9 cellular contexts compared by ENCODE assay signal in the genomic region with DNA sequence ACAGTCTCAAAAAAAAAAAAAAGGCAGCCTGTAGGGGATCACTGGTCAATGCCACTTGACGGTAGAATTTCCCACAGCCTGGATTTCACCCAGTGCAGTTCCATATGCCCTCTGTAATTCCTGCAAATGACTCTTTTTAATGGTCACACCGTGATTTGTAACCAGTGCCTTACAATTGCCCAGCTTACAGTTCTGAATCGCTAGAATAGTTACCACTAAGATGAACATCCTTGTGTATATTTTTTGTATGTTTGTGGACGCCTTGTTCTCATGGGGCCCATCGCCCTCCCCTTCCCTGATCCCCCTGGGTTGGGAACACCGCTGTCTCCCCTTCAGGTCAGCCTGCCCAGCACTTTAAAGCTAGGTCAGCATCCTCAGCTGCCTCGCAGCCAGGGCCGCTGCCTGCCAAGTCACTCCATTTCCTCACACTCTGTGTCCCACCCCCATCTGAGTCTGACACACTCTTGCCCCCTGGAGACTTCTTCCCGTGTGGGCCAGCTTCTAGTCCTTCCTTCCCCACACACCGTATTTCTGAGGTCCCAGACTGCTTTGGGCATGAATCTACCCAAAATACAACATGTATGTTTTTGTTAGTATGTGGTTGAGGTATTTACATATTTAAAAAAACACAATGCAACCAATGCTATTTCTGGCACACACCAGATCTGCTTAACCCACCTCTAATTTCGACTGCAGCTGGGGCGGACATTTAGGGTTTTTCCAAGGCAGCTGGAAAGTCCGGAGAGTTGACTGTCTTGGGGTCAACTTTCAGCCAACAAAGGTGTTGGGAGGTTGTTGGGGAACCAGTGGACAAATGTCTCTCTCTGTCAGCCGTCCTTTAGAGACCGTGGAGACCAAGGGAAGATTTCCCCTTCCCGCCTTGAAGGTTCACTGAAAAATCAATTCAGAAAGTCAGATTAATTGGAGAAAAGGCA.
DNase-seq lines count a peak whose midpoint lies in the region; ATAC-seq lines count a peak whose summit lies in the region.
"Had no signal": no experiment of that assay in that cellular context is flagged by ENCODE, and none has a peak within 500 bp of the region (broad histone marks: within the 10 kb centered on the region; RNA-seq: fewer than 3 reads in every experiment).

No MANE protein-coding gene starts in this region.

- peaks cover 11 to 19% of the 10 kb centered on the region in 2 donors for H3K4me1 Mint-ChIP-seq in stimulated activated naive B cell treated with anti-CD40 and anti-IgM and Interleukin-4, amounts not matched to agents 10 μg/mL and 1 μg/mL and 100 μg/mL, for 72 hours

- no peaks in the 10 kb centered on the region for H3K27me3 Mint-ChIP-seq in stimulated activated naive B cell treated with anti-CD40 and anti-IgM and Interleukin-4, amounts not matched to agents 10 μg/mL and 1 μg/mL and 100 μg/mL, for 72 hours

- H3K27me3 ChIP-seq in Karpas-422 (ENCODE audit: low read length) = no peaks in the 10 kb centered on the region

- H3K27ac Mint-ChIP-seq in stimulated activated naive B cell treated with anti-CD40 and anti-IgM and Interleukin-4, amounts not matched to agents 10 μg/mL and 1 μg/mL and 100 μg/mL, for 72 hours = peak overlapping the region; percentile 90
- H3K27ac Mint-ChIP-seq: T-helper 1 cell treated with Interleukin-12 subunit alpha and Interleukin-12 subunit beta and Interleukin-4 antibody, amounts not matched to agents 30 μg/mL and 1 μg/mL, for 36 hours had no signal

- H3K4me3 ChIP-seq in Karpas-422 (ENCODE audit: low read length) = no peak overlapping the region

- no peak for DNase-seq in stimulated activated naive B cell treated with anti-CD40 and anti-IgM and Interleukin-4, amounts not matched to agents 10 μg/mL and 1 μg/mL and 100 μg/mL, for 72 hours
- no peak for DNase-seq in stimulated activated CD4-positive, alpha-beta T cell treated with anti-CD3 and anti-CD28 coated beads, Interleukin-4, amount 100 ng/mL, for 1 hour
- DNase-seq in NCI-H1417 treated with DMSO at 0.1 percent for 48 hours (lab: John Stamatoyannopoulos, UW) (no peak), Karpas-422 (no peak)
- DNase-seq: NCI-H2029 had no signal

- no peaks in the 10 kb centered on the region for H3K36me3 Mint-ChIP-seq in stimulated activated naive B cell treated with anti-CD40 and anti-IgM and Interleukin-4, amounts not matched to agents 10 μg/mL and 1 μg/mL and 100 μg/mL, for 72 hours

- H4K20me1 ChIP-seq in Karpas-422 (ENCODE audit: insufficient read depth, low read depth, low read length) = no peaks in the 10 kb centered on the region

- H3K4me1 ChIP-seq in Karpas-422 (ENCODE audit: low read length) = peaks cover 11% of the 10 kb centered on the region

- H3K9me3 Mint-ChIP-seq in stimulated activated naive B cell treated with anti-CD40 and anti-IgM and Interleukin-4, amounts not matched to agents 10 μg/mL and 1 μg/mL and 100 μg/mL, for 72 hours = no peaks in the 10 kb centered on the region
- H3K9me3 Mint-ChIP-seq: T-helper 1 cell treated with Interleukin-12 subunit alpha and Interleukin-12 subunit beta and Interleukin-4 antibody, amounts not matched to agents 30 μg/mL and 1 μg/mL, for 36 hours had no signal

- H3K4me2 ChIP-seq in Karpas-422 (ENCODE audit: low read depth, low read length, poor library complexity, severe bottlenecking) = no peak overlapping the region

- H3K9me2 ChIP-seq in Karpas-422 (replicated peaks; ENCODE audit: insufficient read depth, low read length) = no peaks in the 10 kb centered on the region

- ATAC-seq in GM19023 (IDR thresholded peaks at IDR 0.05; ENCODE audit: unreplicated experiment) = peak; percentile 71
- ATAC-seq in HG02610 (IDR thresholded peaks at IDR 0.05; ENCODE audit: unreplicated experiment) = peak; percentile 89
- peak; percentile 62 for ATAC-seq in HG03575 (IDR thresholded peaks at IDR 0.05; ENCODE audit: extremely low read depth, insufficient number of reproducible peaks, low FRiP score, unreplicated experiment)
- peak; percentile 25 to 84 for ATAC-seq in stimulated activated naive B cell treated with anti-CD40 and anti-IgM and Interleukin-4, amounts not matched to agents 10 μg/mL and 1 μg/mL and 100 μg/mL, for 72 hours (replicated peaks)

- H3K9ac ChIP-seq in Karpas-422 (ENCODE audit: low read length) = no peak overlapping the region

- no peaks in the 10 kb centered on the region for H3K9me3 ChIP-seq in Karpas-422 (ENCODE audit: low read length)

- H2AFZ ChIP-seq in Karpas-422 (ENCODE audit: low read length) = no peak overlapping the region

- no peak overlapping the region for H3K27ac ChIP-seq in Karpas-422 (ENCODE audit: low read length)

- no peaks in the 10 kb centered on the region for H3K36me3 ChIP-seq in Karpas-422 (ENCODE audit: insufficient read depth, low read length)

- H3K4me3 Mint-ChIP-seq in stimulated activated naive B cell treated with anti-CD40 and anti-IgM and Interleukin-4, amounts not matched to agents 10 μg/mL and 1 μg/mL and 100 μg/mL, for 72 hours = peak overlapping the region; percentile 29 to 36
- H3K4me3 Mint-ChIP-seq: T-helper 1 cell treated with Interleukin-12 subunit alpha and Interleukin-12 subunit beta and Interleukin-4 antibody, amounts not matched to agents 30 μg/mL and 1 μg/mL, for 36 hours had no signal

- no peaks in the 10 kb centered on the region for H3K79me2 ChIP-seq in Karpas-422 (ENCODE audit: low read length)
